ENCODE assay signal across 26 cellular contexts in the genomic region with DNA sequence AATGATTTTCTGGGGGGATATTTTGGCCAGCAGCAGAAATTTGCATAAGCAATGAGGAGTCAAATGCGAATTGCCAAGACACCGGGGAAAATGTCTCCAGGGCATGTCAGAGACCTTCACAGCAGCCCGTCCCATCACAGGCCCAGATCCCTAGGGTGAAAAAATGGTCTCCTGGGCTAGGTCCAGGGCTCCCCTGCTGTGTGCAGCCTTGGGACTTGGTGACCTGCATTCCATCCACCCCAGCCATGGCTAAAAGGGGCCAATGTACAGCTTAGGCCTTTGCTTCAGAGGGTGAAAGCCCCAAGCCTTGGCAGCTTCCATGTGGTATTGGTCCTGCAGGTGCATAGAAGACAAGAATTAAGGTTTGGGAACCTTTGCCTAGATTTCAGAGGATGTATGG.
"Had no signal": no experiment of that assay in that cellular context is flagged by ENCODE, and none has a peak within 500 bp of the region (broad histone marks: within the 10 kb centered on the region; RNA-seq: fewer than 3 reads in every experiment).

No MANE protein-coding gene starts in this region.

- ATAC-seq: naive thymus-derived CD4-positive, alpha-beta T cell; natural killer cell; psoas muscle; right cardiac atrium; right lobe of liver; stimulated activated effector memory CD8-positive, alpha-beta T cell treated with anti-CD3 and anti-CD28 coated beads, Interleukin-12 subunit alpha, Interleukin-12 subunit beta, amount 100 ng/mL, for 72 hours; stimulated activated naive B cell treated with anti-CD40 and anti-IgM and Interleukin-4, amounts not matched to agents 10 μg/mL and 1 μg/mL and 100 μg/mL, for 72 hours had no signal

- H3K9me3 ChIP-seq: ovary, psoas muscle, right lobe of liver, sigmoid colon, thoracic aorta, thyroid gland, tibial nerve, upper lobe of left lung, vagina had no signal

- H3K36me3 Mint-ChIP-seq: stimulated activated effector memory CD8-positive, alpha-beta T cell treated with anti-CD3 and anti-CD28 coated beads, Interleukin-12 subunit alpha, Interleukin-12 subunit beta, amount 100 ng/mL, for 72 hours had no signal

- H3K27me3 ChIP-seq: neural progenitor cell, ovary, right lobe of liver, sigmoid colon, stomach, thyroid gland, tibial nerve, upper lobe of left lung, vagina had no signal

- DNase-seq: naive thymus-derived CD4-positive, alpha-beta T cell; natural killer cell; occipital lobe; ovary; right lobe of liver; small intestine; stimulated activated CD4-positive, alpha-beta T cell treated with anti-CD3 and anti-CD28 coated beads, Interleukin-15, amount 100 ng/mL, for 24 hours; stimulated activated CD4-positive, alpha-beta T cell treated with anti-CD3 and anti-CD28 coated beads, Interleukin-2, amount 100 ng/mL, for 24 hours; stimulated activated CD4-positive, alpha-beta T cell treated with anti-CD3 and anti-CD28 coated beads, Interleukin-2, amount 100 ng/mL, for 48 hours; stimulated activated CD4-positive, alpha-beta T cell treated with anti-CD3 and anti-CD28 coated beads, Interleukin-4, amount 100 ng/mL, for 24 hours; stimulated activated naive B cell treated with anti-CD40 and anti-IgM and Interleukin-4, amounts not matched to agents 10 μg/mL and 1 μg/mL and 100 μg/mL, for 72 hours; stomach; thyroid gland; trophoblast cell; upper lobe of left lung had no signal

- H3K4me3 ChIP-seq: neural progenitor cell, ovary, psoas muscle, right lobe of liver, sigmoid colon, stomach, thoracic aorta, thyroid gland, tibial nerve, upper lobe of left lung, vagina had no signal

- H3K27me3 Mint-ChIP-seq: stimulated activated naive B cell treated with anti-CD40 and anti-IgM and Interleukin-4, amounts not matched to agents 10 μg/mL and 1 μg/mL and 100 μg/mL, for 72 hours; stimulated activated naive CD8-positive, alpha-beta T cell treated with anti-CD3 and anti-CD28 coated beads, Interleukin-15, Interleukin-2, amounts not matched to agents 100 ng/mL and 50 ng/mL, for 24 hours had no signal

- H3K4me1 ChIP-seq: parathyroid adenoma, psoas muscle, right lobe of liver, sigmoid colon, stomach, thyroid gland, upper lobe of left lung, vagina had no signal

- H3K4me3 Mint-ChIP-seq: naive thymus-derived CD4-positive, alpha-beta T cell; natural killer cell; nephron; neural progenitor cell; stimulated activated effector memory CD8-positive, alpha-beta T cell treated with anti-CD3 and anti-CD28 coated beads, Interleukin-12 subunit alpha, Interleukin-12 subunit beta, amount 100 ng/mL, for 72 hours; stimulated activated naive B cell treated with anti-CD40 and anti-IgM and Interleukin-4, amounts not matched to agents 10 μg/mL and 1 μg/mL and 100 μg/mL, for 72 hours; stimulated activated naive CD8-positive, alpha-beta T cell treated with anti-CD3 and anti-CD28 coated beads, Interleukin-15, Interleukin-2, amounts not matched to agents 100 ng/mL and 50 ng/mL, for 24 hours had no signal

- H3K36me3 ChIP-seq: neural progenitor cell, ovary, right lobe of liver, sigmoid colon, stomach, thoracic aorta, thyroid gland, tibial nerve, upper lobe of left lung, vagina had no signal

- H3K4me1 Mint-ChIP-seq: naive thymus-derived CD4-positive, alpha-beta T cell; stimulated activated effector memory CD8-positive, alpha-beta T cell treated with anti-CD3 and anti-CD28 coated beads, Interleukin-12 subunit alpha, Interleukin-12 subunit beta, amount 100 ng/mL, for 72 hours had no signal

- H3K27ac Mint-ChIP-seq: naive thymus-derived CD4-positive, alpha-beta T cell; natural killer cell; nephron; neural progenitor cell; stimulated activated effector memory CD8-positive, alpha-beta T cell treated with anti-CD3 and anti-CD28 coated beads, Interleukin-12 subunit alpha, Interleukin-12 subunit beta, amount 100 ng/mL, for 72 hours; stimulated activated naive B cell treated with anti-CD40 and anti-IgM and Interleukin-4, amounts not matched to agents 10 μg/mL and 1 μg/mL and 100 μg/mL, for 72 hours; stimulated activated naive CD8-positive, alpha-beta T cell treated with anti-CD3 and anti-CD28 coated beads, Interleukin-15, Interleukin-2, amounts not matched to agents 100 ng/mL and 50 ng/mL, for 24 hours had no signal

- H3K27ac ChIP-seq: neural progenitor cell, ovary, parathyroid adenoma, psoas muscle, right lobe of liver, sigmoid colon, stomach, thoracic aorta, thyroid gland, tibial nerve, vagina had no signal

- H3K9me3 Mint-ChIP-seq: neural progenitor cell had no signal
